Comparison of ENCODE assay signal across 24 cellular contexts in genomic region chr9:14373726-14374125, GRCh38. TPM values are rescaled to one million over a fixed set of nuclear protein-coding genes. Genes with fewer than 3 reads are reported as not detected.
DNase-seq lines count a peak whose midpoint lies in the region; ATAC-seq and TF ChIP-seq lines count a peak whose summit lies in the region.
"Had no signal": no experiment of that assay in that cellular context is flagged by ENCODE, and none has a peak within 500 bp of the region (broad histone marks: within the 10 kb centered on the region; RNA-seq: fewer than 3 reads in every experiment).

No MANE protein-coding gene starts in this region.

- H4K91ac ChIP-seq in trophoblast cell (ENCODE audit: low read depth, low read length), result no peak overlapping the region

- H3K36me3 Mint-ChIP-seq in nephron (ENCODE audit: low read depth), result no peaks in the 10 kb centered on the region
- H3K36me3 Mint-ChIP-seq in stimulated activated memory B cell treated with anti-CD40 and anti-IgM and Interleukin-4, amounts not matched to agents 10 μg/mL and 1 μg/mL and 100 μg/mL, for 72 hours, result no peaks in the 10 kb centered on the region

- H3K4me2 ChIP-seq in trophoblast cell (ENCODE audit: low read length), result no peak overlapping the region

- H3K79me2 ChIP-seq in trophoblast cell (ENCODE audit: control insufficient read depth, insufficient read depth, low read length, poor library complexity), result no peaks in the 10 kb centered on the region

- H3K4ac ChIP-seq in trophoblast cell (ENCODE audit: low read depth, low read length), result no peak overlapping the region

- H3K4me3 Mint-ChIP-seq in nephron, result peak overlapping the region in 2 of 3 experiments; percentile 4 to 17
- no peak overlapping the region for H3K4me3 Mint-ChIP-seq in stimulated activated memory B cell treated with anti-CD40 and anti-IgM and Interleukin-4, amounts not matched to agents 10 μg/mL and 1 μg/mL and 100 μg/mL, for 72 hours
- H3K4me3 Mint-ChIP-seq: T-helper 2 cell treated with Interferon-gamma antibody and Interleukin-4, amounts not matched to agents 5 μg/mL and 100 μg/mL, for 36 hours; WTC11 had no signal

- H3K27me3 ChIP-seq in left ventricle myocardium inferior (ENCODE audit: low read depth) (no peaks in the 10 kb centered on the region), right atrium auricular region (no peaks in the 10 kb centered on the region), esophagus muscularis mucosa (no peaks in the 10 kb centered on the region), trophoblast cell (ENCODE audit: insufficient read depth, low read length) (no peaks in the 10 kb centered on the region)
- H3K27me3 ChIP-seq: gastrocnemius medialis, neutrophil had no signal

- H3K9me3 ChIP-seq in left ventricle myocardium inferior (replicated peaks) (peaks cover 6% of the 10 kb centered on the region), right atrium auricular region (no peaks in the 10 kb centered on the region), esophagus muscularis mucosa (no peaks in the 10 kb centered on the region), trophoblast cell (ENCODE audit: insufficient read depth, low read depth, low read length) (no peaks in the 10 kb centered on the region)
- H3K9me3 ChIP-seq: gastrocnemius medialis, neutrophil, thoracic aorta had no signal

- H3K4me1 ChIP-seq in left ventricle myocardium inferior, result peaks cover 22% of the 10 kb centered on the region
- peaks cover 0 to 15% of the 10 kb centered on the region in 2 donors for H3K4me1 ChIP-seq in right atrium auricular region
- peaks cover 12 to 30% (median 20%) of the 10 kb centered on the region in 4 donors for H3K4me1 ChIP-seq in esophagus muscularis mucosa
- peaks cover 2% of the 10 kb centered on the region in 2 experiments for H3K4me1 ChIP-seq in trophoblast cell (ENCODE audit: control insufficient read depth in 1 of 2, insufficient read depth in 2 of 2, low read length in 2 of 2)

- H4K8ac ChIP-seq in trophoblast cell (ENCODE audit: low read depth, low read length), result no peak overlapping the region

- no peaks in the 10 kb centered on the region for H3K36me3 ChIP-seq in left ventricle myocardium inferior
- no peaks in the 10 kb centered on the region for H3K36me3 ChIP-seq in right atrium auricular region
- no peaks in the 10 kb centered on the region for H3K36me3 ChIP-seq in esophagus muscularis mucosa
- H3K36me3 ChIP-seq in trophoblast cell (ENCODE audit: control insufficient read depth in 1 of 2, insufficient read depth in 2 of 2, low read length in 2 of 2), result no peaks in the 10 kb centered on the region
- H3K36me3 ChIP-seq: gastrocnemius medialis, neutrophil, thoracic aorta had no signal

- no peak overlapping the region for H4K12ac ChIP-seq in trophoblast cell (ENCODE audit: low read depth, low read length)

- H3K27ac ChIP-seq in left ventricle myocardium inferior (replicated peaks) (peak overlapping the region; percentile 73), right atrium auricular region (no peak overlapping the region), esophagus muscularis mucosa (replicated peaks in 1 of 4) (peak overlapping the region; percentile 23 to 71 (median 56)), trophoblast cell (ENCODE audit: low read depth, low read length) (no peak overlapping the region)
- H3K27ac ChIP-seq: GM23248, neutrophil had no signal

- no peak for ATAC-seq in stimulated activated memory B cell treated with anti-CD40 and anti-IgM and Interleukin-4, amounts not matched to agents 10 μg/mL and 1 μg/mL and 100 μg/mL, for 72 hours
- no peak for ATAC-seq in HG03139 (IDR thresholded peaks at IDR 0.05; ENCODE audit: unreplicated experiment)
- ATAC-seq: left colon had no signal

- 51% methylated on average over 4 of the region's 4 CpGs for WGBS in esophagus muscularis mucosa
- no CpG with 5 or more reads among the region's 4 CpGs for WGBS in trophoblast cell (ENCODE audit: extremely low coverage, insufficient coverage, insufficient read length)

- no peak for DNase-seq in left ventricle myocardium inferior
- no peak for DNase-seq in right atrium auricular region (ENCODE audit: low spot score)
- no peak for DNase-seq in esophagus muscularis mucosa (ENCODE audit: extremely low spot score)
- no peak for DNase-seq in trophoblast cell
- no peak for DNase-seq in T1000 (lab: John Stamatoyannopoulos, UW)
- DNase-seq: 8988T; activated CD4-positive, alpha-beta T cell treated with anti-CD3 and anti-CD28 coated beads, Interleukin-2, amount 50 U/mL, for 48 hours; activated naive CD4-positive, alpha-beta T cell treated with Interleukin-2 at 50 U/mL for 16 hours; activated T-cell treated with anti-CD3 and anti-CD28 coated beads for 4 hours; gastrocnemius medialis; GM23248; left colon; NCI-H1436; NCI-H774; OCI-M1; SHP77 treated with DMSO at 0.1 percent for 48 hours; stimulated activated CD4-positive, alpha-beta T cell treated with anti-CD3 and anti-CD28 coated beads, Interleukin-15, amount 100 ng/mL, for 24 hours had no signal

- intact Hi-C loops in left ventricle myocardium inferior (cut with micrococcal nuclease) (no loop called here), esophagus muscularis mucosa (cut with DNase I) (no loop called here)

- peaks cover 2% of the 10 kb centered on the region for H3K9me3 Mint-ChIP-seq in nephron
- peaks cover 3% of the 10 kb centered on the region for H3K9me3 Mint-ChIP-seq in stimulated activated memory B cell treated with anti-CD40 and anti-IgM and Interleukin-4, amounts not matched to agents 10 μg/mL and 1 μg/mL and 100 μg/mL, for 72 hours
- H3K9me3 Mint-ChIP-seq: T-helper 2 cell treated with Interferon-gamma antibody and Interleukin-4, amounts not matched to agents 5 μg/mL and 100 μg/mL, for 36 hours had no signal

- H3K4me1 Mint-ChIP-seq in nephron, result peaks cover 28% of the 10 kb centered on the region
- no peaks in the 10 kb centered on the region for H3K4me1 Mint-ChIP-seq in stimulated activated memory B cell treated with anti-CD40 and anti-IgM and Interleukin-4, amounts not matched to agents 10 μg/mL and 1 μg/mL and 100 μg/mL, for 72 hours

- no peak overlapping the region for H2BK12ac ChIP-seq in trophoblast cell (ENCODE audit: low read length)

- H2AFZ ChIP-seq in trophoblast cell (ENCODE audit: insufficient read depth, low read length, poor library complexity), result no peak overlapping the region
- H2AFZ ChIP-seq: GM23248 had no signal

- peaks cover 2% of the 10 kb centered on the region for H3K79me1 ChIP-seq in trophoblast cell (ENCODE audit: low read length)

- no peak overlapping the region for H2BK120ac ChIP-seq in trophoblast cell (ENCODE audit: insufficient read depth, low read length, poor library complexity)

- H3K14ac ChIP-seq in trophoblast cell (ENCODE audit: low read length), result no peak overlapping the region

- no peak overlapping the region for H3K9ac ChIP-seq in trophoblast cell (ENCODE audit: low read length)
- H3K9ac ChIP-seq: GM23248 had no signal

- H3K4me3 ChIP-seq in left ventricle myocardium inferior (no peak overlapping the region), right atrium auricular region (no peak overlapping the region), esophagus muscularis mucosa (no peak overlapping the region), trophoblast cell (ENCODE audit: low read depth, low read length) (no peak overlapping the region)
- H3K4me3 ChIP-seq: gastrocnemius medialis, GM23248, thoracic aorta had no signal

- no peak overlapping the region for H3K18ac ChIP-seq in trophoblast cell (ENCODE audit: low read length)

- H3K23ac ChIP-seq in trophoblast cell (ENCODE audit: low read length), result no peak overlapping the region

- peak overlapping the region; percentile 94 to 99 (median 98) for H3K27ac Mint-ChIP-seq in nephron
- H3K27ac Mint-ChIP-seq in stimulated activated memory B cell treated with anti-CD40 and anti-IgM and Interleukin-4, amounts not matched to agents 10 μg/mL and 1 μg/mL and 100 μg/mL, for 72 hours, result no peak overlapping the region
- H3K27ac Mint-ChIP-seq: T-helper 2 cell treated with Interferon-gamma antibody and Interleukin-4, amounts not matched to agents 5 μg/mL and 100 μg/mL, for 36 hours; WTC11 had no signal

- H2BK5ac ChIP-seq in trophoblast cell (ENCODE audit: low read depth, low read length, poor library complexity), result no peak overlapping the region

- TF ChIP-seq POLR2A in esophagus muscularis mucosa (IDR thresholded peaks at IDR 0.05; ENCODE audit: low read depth), result no peak

- no peaks in the 10 kb centered on the region for H3K27me3 Mint-ChIP-seq in nephron (ENCODE audit: low read depth)
- H3K27me3 Mint-ChIP-seq in stimulated activated memory B cell treated with anti-CD40 and anti-IgM and Interleukin-4, amounts not matched to agents 10 μg/mL and 1 μg/mL and 100 μg/mL, for 72 hours, result peaks cover 9% of the 10 kb centered on the region

- H2AK5ac ChIP-seq in trophoblast cell (ENCODE audit: low read length), result no peak overlapping the region

- no peak for TF ChIP-seq CTCF in left ventricle myocardium inferior (IDR thresholded peaks at IDR 0.05; ENCODE audit: borderline replicate concordance)
- no peak for TF ChIP-seq CTCF in right atrium auricular region (IDR thresholded peaks at IDR 0.05)
- no peak for TF ChIP-seq CTCF in esophagus muscularis mucosa (IDR thresholded peaks at IDR 0.05)
- TF ChIP-seq CTCF in nephron (IDR thresholded peaks at IDR 0.05; ENCODE audit: unreplicated experiment in 3 of 3), result no peak

- no peak for TF ChIP-seq EP300 in esophagus muscularis mucosa (IDR thresholded peaks at IDR 0.05)

RNA-seq across cellular contexts. Expression of gene NFIB, which starts 59.8 kb away (rescaled TPM):
- 110 TPM for total RNA-seq in left ventricle myocardium inferior
- total RNA-seq in right atrium auricular region, result 10 to 100 TPM; 74.4 to 80.1 TPM
- 10 to 100 TPM; 38.1 to 64.4 (median 55.8) TPM for total RNA-seq in esophagus muscularis mucosa
- polyA plus RNA-seq in trophoblast cell (2013), result 0.96 and 1.2 TPM in 2 replicates

Comparison
In these comparisons a context has a peak if more than half of its experiments do, and no peak if none do; other contexts are left out.
1. H3K27ac ChIP-seq: peak in left ventricle myocardium inferior (single experiment) and esophagus muscularis mucosa (4 of 4); none in right atrium auricular region (0 of 2) and trophoblast cell (single experiment).